3 cellular contexts compared by ENCODE assay signal in the genomic region with DNA sequence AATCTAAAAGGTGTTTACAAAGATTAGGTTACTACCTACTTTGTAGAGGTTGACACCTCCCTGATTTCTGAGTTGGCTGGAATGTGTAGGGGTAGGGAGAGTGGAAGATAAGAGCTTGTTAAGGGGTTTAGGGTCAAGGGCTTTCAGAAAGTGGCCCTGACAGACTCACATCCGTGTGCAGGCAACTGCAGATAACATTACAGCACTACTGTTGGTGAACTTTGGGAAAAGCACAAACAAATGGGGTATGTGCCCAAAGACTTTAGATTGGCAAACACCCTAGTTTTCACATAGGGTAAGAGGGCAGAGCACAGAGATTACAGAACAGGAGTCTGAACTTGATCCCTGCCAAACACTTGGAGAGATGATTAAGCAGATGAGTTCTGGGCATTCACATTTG.
TF ChIP-seq lines count a peak whose summit lies in the region.

No MANE protein-coding gene starts in this region.

TF ChIP-seq in liver, 16 proteins besides CTCF, POLR2A, EP300 and RAD21:
- no peak for TF ChIP-seq TAF1 (conservative IDR thresholded peaks at IDR 0.05)
- peak; percentile 55 for TF ChIP-seq HNF4G (IDR thresholded peaks at IDR 0.05)
- peak in 1 of 2 donors; percentile 12 for TF ChIP-seq EGR1 (IDR thresholded peaks at IDR 0.05; ENCODE audit: low read depth in 2 of 2)
- peak; percentile 80 to 95 for TF ChIP-seq RXRA (IDR thresholded peaks at IDR 0.05)
- TF ChIP-seq SP1 (IDR thresholded peaks at IDR 0.05): peak; percentile 73
- TF ChIP-seq JUND (IDR thresholded peaks at IDR 0.05): peak; percentile 51 to 80
- TF ChIP-seq YY1 (IDR thresholded peaks at IDR 0.05): peak; percentile 75
- no peak for TF ChIP-seq NR2F2 (IDR thresholded peaks at IDR 0.05)
- TF ChIP-seq, protein P1, sequence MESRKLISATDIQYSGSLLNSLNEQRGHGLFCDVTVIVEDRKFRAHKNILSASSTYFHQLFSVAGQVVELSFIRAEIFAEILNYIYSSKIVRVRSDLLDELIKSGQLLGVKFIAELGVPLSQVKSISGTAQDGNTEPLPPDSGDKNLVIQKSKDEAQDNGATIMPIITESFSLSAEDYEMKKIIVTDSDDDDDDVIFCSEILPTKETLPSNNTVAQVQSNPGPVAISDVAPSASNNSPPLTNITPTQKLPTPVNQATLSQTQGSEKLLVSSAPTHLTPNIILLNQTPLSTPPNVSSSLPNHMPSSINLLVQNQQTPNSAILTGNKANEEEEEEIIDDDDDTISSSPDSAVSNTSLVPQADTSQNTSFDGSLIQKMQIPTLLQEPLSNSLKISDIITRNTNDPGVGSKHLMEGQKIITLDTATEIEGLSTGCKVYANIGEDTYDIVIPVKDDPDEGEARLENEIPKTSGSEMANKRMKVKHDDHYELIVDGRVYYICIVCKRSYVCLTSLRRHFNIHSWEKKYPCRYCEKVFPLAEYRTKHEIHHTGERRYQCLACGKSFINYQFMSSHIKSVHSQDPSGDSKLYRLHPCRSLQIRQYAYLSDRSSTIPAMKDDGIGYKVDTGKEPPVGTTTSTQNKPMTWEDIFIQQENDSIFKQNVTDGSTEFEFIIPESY (IDR thresholded peaks at IDR 0.05): peak; percentile 78
- TF ChIP-seq, protein P2, sequence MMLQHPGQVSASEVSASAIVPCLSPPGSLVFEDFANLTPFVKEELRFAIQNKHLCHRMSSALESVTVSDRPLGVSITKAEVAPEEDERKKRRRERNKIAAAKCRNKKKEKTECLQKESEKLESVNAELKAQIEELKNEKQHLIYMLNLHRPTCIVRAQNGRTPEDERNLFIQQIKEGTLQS (IDR thresholded peaks at IDR 0.05): no peak
- peak; percentile 73 for TF ChIP-seq FOXA1 (IDR thresholded peaks at IDR 0.05)
- TF ChIP-seq, protein P3, sequence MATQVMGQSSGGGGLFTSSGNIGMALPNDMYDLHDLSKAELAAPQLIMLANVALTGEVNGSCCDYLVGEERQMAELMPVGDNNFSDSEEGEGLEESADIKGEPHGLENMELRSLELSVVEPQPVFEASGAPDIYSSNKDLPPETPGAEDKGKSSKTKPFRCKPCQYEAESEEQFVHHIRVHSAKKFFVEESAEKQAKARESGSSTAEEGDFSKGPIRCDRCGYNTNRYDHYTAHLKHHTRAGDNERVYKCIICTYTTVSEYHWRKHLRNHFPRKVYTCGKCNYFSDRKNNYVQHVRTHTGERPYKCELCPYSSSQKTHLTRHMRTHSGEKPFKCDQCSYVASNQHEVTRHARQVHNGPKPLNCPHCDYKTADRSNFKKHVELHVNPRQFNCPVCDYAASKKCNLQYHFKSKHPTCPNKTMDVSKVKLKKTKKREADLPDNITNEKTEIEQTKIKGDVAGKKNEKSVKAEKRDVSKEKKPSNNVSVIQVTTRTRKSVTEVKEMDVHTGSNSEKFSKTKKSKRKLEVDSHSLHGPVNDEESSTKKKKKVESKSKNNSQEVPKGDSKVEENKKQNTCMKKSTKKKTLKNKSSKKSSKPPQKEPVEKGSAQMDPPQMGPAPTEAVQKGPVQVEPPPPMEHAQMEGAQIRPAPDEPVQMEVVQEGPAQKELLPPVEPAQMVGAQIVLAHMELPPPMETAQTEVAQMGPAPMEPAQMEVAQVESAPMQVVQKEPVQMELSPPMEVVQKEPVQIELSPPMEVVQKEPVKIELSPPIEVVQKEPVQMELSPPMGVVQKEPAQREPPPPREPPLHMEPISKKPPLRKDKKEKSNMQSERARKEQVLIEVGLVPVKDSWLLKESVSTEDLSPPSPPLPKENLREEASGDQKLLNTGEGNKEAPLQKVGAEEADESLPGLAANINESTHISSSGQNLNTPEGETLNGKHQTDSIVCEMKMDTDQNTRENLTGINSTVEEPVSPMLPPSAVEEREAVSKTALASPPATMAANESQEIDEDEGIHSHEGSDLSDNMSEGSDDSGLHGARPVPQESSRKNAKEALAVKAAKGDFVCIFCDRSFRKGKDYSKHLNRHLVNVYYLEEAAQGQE (IDR thresholded peaks at IDR 0.05): peak; percentile 85
- peak; percentile 91 to 97 for TF ChIP-seq HNF4A (conservative IDR thresholded peaks at IDR 0.05)
- peak; percentile 57 for TF ChIP-seq FOXA2 (IDR thresholded peaks at IDR 0.05)
- TF ChIP-seq, protein P4, sequence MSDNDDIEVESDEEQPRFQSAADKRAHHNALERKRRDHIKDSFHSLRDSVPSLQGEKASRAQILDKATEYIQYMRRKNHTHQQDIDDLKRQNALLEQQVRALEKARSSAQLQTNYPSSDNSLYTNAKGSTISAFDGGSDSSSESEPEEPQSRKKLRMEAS (IDR thresholded peaks at IDR 0.05): peak; percentile 79
- TF ChIP-seq GABPA (IDR thresholded peaks at IDR 0.05 in 1 of 2, conservative IDR thresholded peaks at IDR 0.05 in 1 of 2): peak in 1 of 2 donors; percentile 22

TF ChIP-seq in HepG2, 621 proteins besides CTCF, POLR2A, EP300 and RAD21:
- no peak for TF ChIP-seq MED8 (CRISPR knock-in tag; IDR thresholded peaks at IDR 0.05; ENCODE audit: insufficient replicate concordance)

TF ChIP-seq in H1, 55 proteins besides CTCF, POLR2A, EP300 and RAD21:
- TF ChIP-seq TAF7 (optimal IDR thresholded peaks at IDR 0.05; ENCODE audit: borderline replicate concordance, low read depth, low read length): no peak
- no peak for TF ChIP-seq JUND (IDR thresholded peaks at IDR 0.05; ENCODE audit: low read length)
